28 cellular contexts compared by ENCODE assay signal in genomic region chr9:75907329-75907728, GRCh38. TPM values are rescaled to one million over a fixed set of nuclear protein-coding genes. Genes with fewer than 3 reads are reported as not detected.
DNase-seq lines count a peak whose midpoint lies in the region; ATAC-seq and TF ChIP-seq lines count a peak whose summit lies in the region.
"Had no signal": no experiment of that assay in that cellular context is flagged by ENCODE, and none has a peak within 500 bp of the region (broad histone marks: within the 10 kb centered on the region; RNA-seq: fewer than 3 reads in every experiment).

No MANE protein-coding gene starts in this region.

- peaks cover 6 to 20% of the 10 kb centered on the region in 2 donors for H3K4me1 ChIP-seq in adrenal gland (replicated peaks in 1 of 2)
- H3K4me1 ChIP-seq in effector memory CD4-positive, alpha-beta T cell (ENCODE audit: control insufficient read depth, insufficient read depth, low read length, poor library complexity, severe bottlenecking) = no peaks in the 10 kb centered on the region
- H3K4me1 ChIP-seq: HAP-1, upper lobe of left lung had no signal

- no peaks in the 10 kb centered on the region for H3K27me3 ChIP-seq in adrenal gland
- H3K27me3 ChIP-seq in effector memory CD4-positive, alpha-beta T cell (replicated peaks; ENCODE audit: control insufficient read depth, insufficient read depth, low read length, poor library complexity, severe bottlenecking) = no peaks in the 10 kb centered on the region
- H3K27me3 ChIP-seq: cardiac muscle cell, ovary, upper lobe of left lung had no signal

- H3K4me3 ChIP-seq in adrenal gland = no peak overlapping the region
- no peak overlapping the region for H3K4me3 ChIP-seq in fibroblast of pulmonary artery (replicated peaks; ENCODE audit: low read depth, low read length)
- no peak overlapping the region for H3K4me3 ChIP-seq in effector memory CD4-positive, alpha-beta T cell (ENCODE audit: insufficient read depth, low read depth, low read length, poor library complexity, severe bottlenecking)
- H3K4me3 ChIP-seq: cardiac muscle cell, GM12878, HAP-1, ovary, upper lobe of left lung had no signal

- TF ChIP-seq CTCF in adrenal gland (IDR thresholded peaks at IDR 0.05) = no peak
- TF ChIP-seq CTCF in fibroblast of pulmonary artery (IDR thresholded peaks at IDR 0.05; ENCODE audit: low read length, missing control alignments) = no peak
- no peak for TF ChIP-seq CTCF in nephron progenitor cell (IDR thresholded peaks at IDR 0.05)

- peaks cover 4% of the 10 kb centered on the region for H3K9me3 Mint-ChIP-seq in nephron progenitor cell
- H3K9me3 Mint-ChIP-seq: CD14-positive monocyte; stimulated activated naive CD8-positive, alpha-beta T cell treated with anti-CD3 and anti-CD28 coated beads, Interleukin-15, Interleukin-2, amounts not matched to agents 100 ng/mL and 50 ng/mL, for 24 hours had no signal

- peak overlapping the region; percentile 46 for H3K27ac Mint-ChIP-seq in nephron progenitor cell
- H3K27ac Mint-ChIP-seq: activated B cell treated with CpG ODN at 0.5 μM for 24 hours; activated CD8-positive, alpha-beta T cell treated with anti-CD3 and anti-CD28 coated beads, Interleukin-2, amount 10 ng/mL, durations not matched to agents 7 days and 5 days; CD14-positive monocyte; stimulated activated naive CD8-positive, alpha-beta T cell treated with anti-CD3 and anti-CD28 coated beads, Interleukin-15, Interleukin-2, amounts not matched to agents 100 ng/mL and 50 ng/mL, for 24 hours had no signal

- peak overlapping the region in 4 of 5 donors; percentile 38 to 76 (median 60) for H3K27ac ChIP-seq in adrenal gland
- H3K27ac ChIP-seq in effector memory CD4-positive, alpha-beta T cell (ENCODE audit: insufficient read depth, low read length, poor library complexity, severe bottlenecking) = no peak overlapping the region
- H3K27ac ChIP-seq: cardiac muscle cell, ovary, upper lobe of left lung had no signal

- peaks cover 79% of the 10 kb centered on the region for H3K36me3 Mint-ChIP-seq in nephron progenitor cell (ENCODE audit: low read depth)

- H3K36me3 ChIP-seq in adrenal gland (replicated peaks in 1 of 2) = no peaks in the 10 kb centered on the region
- H3K36me3 ChIP-seq in effector memory CD4-positive, alpha-beta T cell (ENCODE audit: control insufficient read depth, insufficient read depth, low read length) = no peaks in the 10 kb centered on the region
- H3K36me3 ChIP-seq: cardiac muscle cell, HAP-1, ovary, upper lobe of left lung had no signal

- no peaks in the 10 kb centered on the region for H3K27me3 Mint-ChIP-seq in nephron progenitor cell (ENCODE audit: low read depth, poor library complexity)
- H3K27me3 Mint-ChIP-seq: activated B cell treated with CpG ODN at 0.5 μM for 24 hours; stimulated activated naive CD8-positive, alpha-beta T cell treated with anti-CD3 and anti-CD28 coated beads, Interleukin-15, Interleukin-2, amounts not matched to agents 100 ng/mL and 50 ng/mL, for 24 hours had no signal

- DNase-seq in COLO829 (ENCODE audit: low spot score) (peak; percentile 32), adrenal gland (peak in 6 of 7 donors; percentile 25 to 66 (median 44)), fibroblast of pulmonary artery (ENCODE audit: low read depth) (peak; percentile 79), nephron progenitor cell (no peak), germinal center (ENCODE audit: low spot score) (no peak)
- DNase-seq in effector memory CD4-positive, alpha-beta T cell = no peak
- DNase-seq: ACHN; activated B cell treated with CpG ODN at 0.5 μM for 24 hours; activated CD8-positive, alpha-beta T cell treated with anti-CD3 and anti-CD28 coated beads, Interleukin-2, amount 10 ng/mL, durations not matched to agents 7 days and 5 days; activated naive CD4-positive, alpha-beta T cell treated with anti-CD3 and anti-CD28 coated beads, Interleukin-2, amount 50 U/mL, for 16 hours; activated T-cell treated with anti-CD3 and anti-CD28 coated beads, Interleukin-2, amount 50 U/mL, for 48 hours; DMS153; GF-D8; glutamatergic neuron; NCI-H1436; NCI-H2171 treated with DMSO at 0.1 percent for 48 hours; NCI-H748 treated with DMSO at 0.1 percent for 48 hours; OCI-M1; ovary; stimulated activated CD4-positive, alpha-beta T cell treated with anti-CD3 and anti-CD28 coated beads, Interleukin-2, amount 100 ng/mL, for 48 hours; upper lobe of left lung had no signal

- no peaks in the 10 kb centered on the region for H3K9me3 ChIP-seq in adrenal gland (replicated peaks in 1 of 3)
- H3K9me3 ChIP-seq in effector memory CD4-positive, alpha-beta T cell (ENCODE audit: control insufficient read depth, low read length) = no peaks in the 10 kb centered on the region
- H3K9me3 ChIP-seq: ovary, upper lobe of left lung had no signal

- intact Hi-C loops in adrenal gland (cut with DNase I) = no loop called here

- H3K4me3 Mint-ChIP-seq in nephron progenitor cell = no peak overlapping the region
- H3K4me3 Mint-ChIP-seq: activated B cell treated with CpG ODN at 0.5 μM for 24 hours; activated CD8-positive, alpha-beta T cell treated with anti-CD3 and anti-CD28 coated beads, Interleukin-2, amount 10 ng/mL, durations not matched to agents 7 days and 5 days; stimulated activated naive CD8-positive, alpha-beta T cell treated with anti-CD3 and anti-CD28 coated beads, Interleukin-15, Interleukin-2, amounts not matched to agents 100 ng/mL and 50 ng/mL, for 24 hours had no signal

- TF ChIP-seq POLR2A in adrenal gland (IDR thresholded peaks at IDR 0.05) = peak in 1 of 2 donors; percentile 47

- peaks cover 47% of the 10 kb centered on the region for H3K4me1 Mint-ChIP-seq in nephron progenitor cell
- H3K4me1 Mint-ChIP-seq: activated B cell treated with CpG ODN at 0.5 μM for 24 hours had no signal

- ATAC-seq in GM18519 (IDR thresholded peaks at IDR 0.05; ENCODE audit: low FRiP score, unreplicated experiment) (no peak), HG03439 (IDR thresholded peaks at IDR 0.05; ENCODE audit: unreplicated experiment) (no peak)
- ATAC-seq: activated CD8-positive, alpha-beta T cell treated with anti-CD3 and anti-CD28 coated beads, Interleukin-2, amount 10 ng/mL, durations not matched to agents 7 days and 5 days; GM12878 had no signal

- 23 to 41% (median 35%) methylated on average over 3 of the region's 3 CpGs for WGBS in adrenal gland, 4 donors

RNA-seq across cellular contexts. Expression of gene PCSK5, which starts 16.9 kb away (rescaled TPM):
- total RNA-seq in adrenal gland = 10 to 100 TPM in 4 of 8 donors, 1 to 10 TPM in 4; 4.8 to 31.8 (median 9.7) TPM
- polyA plus RNA-seq in adrenal gland = 1 to 10 TPM; 2.2 to 4.3 (median 3.6) TPM
- total RNA-seq: activated B cell treated with CpG ODN at 0.5 μM for 24 hours had no signal

Comparison
In these comparisons a context has a peak if more than half of its experiments do, and no peak if none do; other contexts are left out.
1. DNase-seq: peak in COLO829 (single experiment), adrenal gland (6 of 7) and fibroblast of pulmonary artery (single experiment); none in nephron progenitor cell (single experiment), effector memory CD4-positive, alpha-beta T cell (0 of 3) and germinal center (single experiment).